Comparison of ENCODE assay signal across 15 cellular contexts in genomic region chr19:3171894-3172679, GRCh38. TPM values are rescaled to one million over a fixed set of nuclear protein-coding genes. Genes with fewer than 3 reads are reported as not detected.
DNase-seq lines count a peak whose midpoint lies in the region; ATAC-seq and TF ChIP-seq lines count a peak whose summit lies in the region.
"Had no signal": no experiment of that assay in that cellular context is flagged by ENCODE, and none has a peak within 500 bp of the region (broad histone marks: within the 10 kb centered on the region; RNA-seq: fewer than 3 reads in every experiment).

No MANE protein-coding gene starts in this region.

- peak overlapping the region; percentile 11; the same call in 1 of the 2 replicates for H3K27ac ChIP-seq in OCI-LY3 (ENCODE audit: low read length)
- H3K27ac ChIP-seq: tibial nerve had no signal

- no peak overlapping the region for H3K4me3 ChIP-seq in OCI-LY3 (ENCODE audit: low read length)
- H3K4me3 ChIP-seq: smooth muscle cell, tibial nerve had no signal

- peaks cover 5% of the 10 kb centered on the region for H3K36me3 ChIP-seq in OCI-LY3 (replicated peaks; ENCODE audit: low read depth, low read length)
- H3K36me3 ChIP-seq: tibial nerve had no signal

- no peak overlapping the region for H2AFZ ChIP-seq in OCI-LY3 (ENCODE audit: low read depth, low read length)

- peaks cover 16% of the 10 kb centered on the region for H3K4me1 Mint-ChIP-seq in activated T-cell treated with anti-CD3 and anti-CD28 coated beads, Interleukin-2, amount 50 U/mL, for 24 hours (ENCODE audit: low read depth)
- H3K4me1 Mint-ChIP-seq in stimulated activated naive B cell treated with anti-CD40 and anti-IgM and Interleukin-4, amounts not matched to agents 10 μg/mL and 1 μg/mL and 100 μg/mL, for 72 hours = peaks cover 33 to 62% of the 10 kb centered on the region in 2 donors

- intact Hi-C loops in Right ventricle myocardium inferior (cut with DNase I) = no loop called here

- H3K9ac ChIP-seq in OCI-LY3 (ENCODE audit: low read length) = no peak overlapping the region

- H3K4me3 Mint-ChIP-seq in activated T-cell treated with anti-CD3 and anti-CD28 coated beads, Interleukin-2, amount 50 U/mL, for 24 hours = no peak overlapping the region
- H3K4me3 Mint-ChIP-seq in stimulated activated naive B cell treated with anti-CD40 and anti-IgM and Interleukin-4, amounts not matched to agents 10 μg/mL and 1 μg/mL and 100 μg/mL, for 72 hours = peak overlapping the region; percentile 61 to 65

- no peak for DNase-seq in activated T-cell treated with anti-CD3 and anti-CD28 coated beads, Interleukin-2, amount 50 U/mL, for 24 hours
- DNase-seq in activated T-cell treated with anti-CD3 and anti-CD28 coated beads for 4 hours (no peak), iPS-NIHi11 (ENCODE audit: low spot score) (peak; percentile 9), NCI-H1048 (lab: John Stamatoyannopoulos, UW) (no peak), NCI-H2107 (lab: John Stamatoyannopoulos, UW) (no peak), Right ventricle myocardium inferior (ENCODE audit: missing footprints) (no peak)
- peak; percentile 38 for DNase-seq in stimulated activated naive B cell treated with anti-CD40 and anti-IgM and Interleukin-4, amounts not matched to agents 10 μg/mL and 1 μg/mL and 100 μg/mL, for 72 hours
- DNase-seq: activated CD8-positive, alpha-beta memory T cell treated with anti-CD3 and anti-CD28 coated beads, Interleukin-2, amount 50 U/mL, for 48 hours; anterior cingulate cortex; DMS53; kidney glomerular epithelial cell; NCI-H524 treated with DMSO at 0.1 percent for 48 hours had no signal

- H3K27ac Mint-ChIP-seq in activated T-cell treated with anti-CD3 and anti-CD28 coated beads, Interleukin-2, amount 50 U/mL, for 24 hours = peak overlapping the region; percentile 57
- peak overlapping the region; percentile 95 for H3K27ac Mint-ChIP-seq in stimulated activated naive B cell treated with anti-CD40 and anti-IgM and Interleukin-4, amounts not matched to agents 10 μg/mL and 1 μg/mL and 100 μg/mL, for 72 hours

- peak; percentile 72 to 76 for ATAC-seq in stimulated activated naive B cell treated with anti-CD40 and anti-IgM and Interleukin-4, amounts not matched to agents 10 μg/mL and 1 μg/mL and 100 μg/mL, for 72 hours (replicated peaks)
- ATAC-seq in Right ventricle myocardium inferior = no peak

- H3K79me2 ChIP-seq in OCI-LY3 (ENCODE audit: low read length) = no peaks in the 10 kb centered on the region

- no peaks in the 10 kb centered on the region for H3K27me3 ChIP-seq in OCI-LY3 (ENCODE audit: low read depth, low read length)
- H3K27me3 ChIP-seq: tibial nerve had no signal

- H3K36me3 Mint-ChIP-seq in activated T-cell treated with anti-CD3 and anti-CD28 coated beads, Interleukin-2, amount 50 U/mL, for 24 hours (ENCODE audit: low read depth) = no peaks in the 10 kb centered on the region
- peaks cover 3 to 7% of the 10 kb centered on the region in 2 donors for H3K36me3 Mint-ChIP-seq in stimulated activated naive B cell treated with anti-CD40 and anti-IgM and Interleukin-4, amounts not matched to agents 10 μg/mL and 1 μg/mL and 100 μg/mL, for 72 hours

- H3K9me3 ChIP-seq in OCI-LY3 (ENCODE audit: insufficient read depth, low read length) = no peaks in the 10 kb centered on the region
- H3K9me3 ChIP-seq: tibial nerve had no signal

- H3K4me2 ChIP-seq in OCI-LY3 (ENCODE audit: low read length) = peak overlapping the region; percentile 16; the same call in 1 of the 2 replicates
- H3K4me2 ChIP-seq: smooth muscle cell had no signal

- H4K20me1 ChIP-seq in OCI-LY3 (ENCODE audit: insufficient read depth, low read length) = no peaks in the 10 kb centered on the region

- H3K27me3 Mint-ChIP-seq in activated T-cell treated with anti-CD3 and anti-CD28 coated beads, Interleukin-2, amount 50 U/mL, for 24 hours = no peaks in the 10 kb centered on the region
- no peaks in the 10 kb centered on the region for H3K27me3 Mint-ChIP-seq in stimulated activated naive B cell treated with anti-CD40 and anti-IgM and Interleukin-4, amounts not matched to agents 10 μg/mL and 1 μg/mL and 100 μg/mL, for 72 hours

- peaks cover 8% of the 10 kb centered on the region for H3K4me1 ChIP-seq in OCI-LY3 (ENCODE audit: low read length)

- no peak for TF ChIP-seq CTCF in OCI-LY3 (IDR thresholded peaks at IDR 0.05; ENCODE audit: low read depth, low read length)

- H3K9me3 Mint-ChIP-seq in activated T-cell treated with anti-CD3 and anti-CD28 coated beads, Interleukin-2, amount 50 U/mL, for 24 hours = no peaks in the 10 kb centered on the region
- no peaks in the 10 kb centered on the region for H3K9me3 Mint-ChIP-seq in stimulated activated naive B cell treated with anti-CD40 and anti-IgM and Interleukin-4, amounts not matched to agents 10 μg/mL and 1 μg/mL and 100 μg/mL, for 72 hours

RNA-seq across cellular contexts. Expression of gene S1PR4, which starts 6.5 kb away (rescaled TPM):
- total RNA-seq in Right ventricle myocardium inferior = 1.2 TPM
- total RNA-seq: smooth muscle cell had no signal

RNA-seq across cellular contexts. Expression of gene NCLN, which starts 13.6 kb away (rescaled TPM):
- 23.7 TPM for total RNA-seq in Right ventricle myocardium inferior

RNA-seq across cellular contexts. Expression of gene GNA15, which starts 36.3 kb away (rescaled TPM):
- total RNA-seq in Right ventricle myocardium inferior = 2.9 TPM

RNA-seq across cellular contexts. Expression of gene CELF5, which starts 52.4 kb away (rescaled TPM):
- not detected for total RNA-seq in Right ventricle myocardium inferior
- total RNA-seq: smooth muscle cell, tibial nerve had no signal

Comparison
In these comparisons a context has a peak if more than half of its experiments do, and no peak if none do; other contexts are left out.
1. DNase-seq: peak in iPS-NIHi11 (single experiment) and stimulated activated naive B cell treated with anti-CD40 and anti-IgM and Interleukin-4, amounts not matched to agents 10 μg/mL and 1 μg/mL and 100 μg/mL, for 72 hours (single experiment); none in activated T-cell treated with anti-CD3 and anti-CD28 coated beads, Interleukin-2, amount 50 U/mL, for 24 hours (single experiment), activated T-cell treated with anti-CD3 and anti-CD28 coated beads for 4 hours (single experiment), NCI-H1048 (single experiment), NCI-H2107 (single experiment) and Right ventricle myocardium inferior (single experiment).